Comparison of ENCODE assay signal across 26 cellular contexts in the genomic region with DNA sequence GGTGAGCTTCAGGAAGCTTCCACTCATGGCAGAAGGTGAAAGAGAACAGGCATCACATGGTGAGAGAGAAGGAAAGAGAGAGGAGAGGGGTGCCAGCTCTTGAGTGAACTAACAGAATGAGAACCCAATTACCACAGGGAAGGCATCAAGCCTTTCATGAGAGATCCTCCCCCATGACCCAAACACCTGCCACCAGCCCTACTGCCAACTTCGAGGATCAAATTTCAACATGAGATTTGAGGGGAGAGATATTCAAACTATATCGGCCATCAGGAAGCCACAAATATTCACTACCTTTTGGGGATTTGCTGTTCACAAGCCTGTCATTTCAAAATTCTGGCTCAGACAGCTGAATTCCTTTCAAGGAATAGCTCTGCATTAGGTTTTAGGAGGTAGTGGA. TPM values are rescaled to one million over a fixed set of nuclear protein-coding genes. Genes with fewer than 3 reads are reported as not detected.
DNase-seq lines count a peak whose midpoint lies in the region; ATAC-seq and TF ChIP-seq lines count a peak whose summit lies in the region.
"Had no signal": no experiment of that assay in that cellular context is flagged by ENCODE, and none has a peak within 500 bp of the region (broad histone marks: within the 10 kb centered on the region; RNA-seq: fewer than 3 reads in every experiment).

No MANE protein-coding gene starts in this region.

- peak overlapping the region; percentile 81 for H3K4me2 ChIP-seq in KMS-11

- TF ChIP-seq CTCF in KMS-11 (conservative IDR thresholded peaks at IDR 0.05; ENCODE audit: low read depth, low read length) (no peak), left lung (IDR thresholded peaks at IDR 0.05) (no peak)

- no peak overlapping the region for H2AFZ ChIP-seq in KMS-11 (ENCODE audit: low read depth)

- peak; percentile 4 for DNase-seq in DMS79 treated with DMSO at 0.1 percent for 48 hours (lab: John Stamatoyannopoulos, UW)
- DNase-seq in DMS79 (lab: John Stamatoyannopoulos, UW) = no peak
- peak; percentile 7 to 76 for DNase-seq in NCI-H526 (lab: John Stamatoyannopoulos, UW)
- DNase-seq in iris pigment epithelial cell (ENCODE audit: low read depth) = peak; percentile 45
- no peak for DNase-seq in NAMALWA (ENCODE audit: low spot score)
- DNase-seq in left lung = no peak
- DNase-seq: 8988T; activated CD4-positive, alpha-beta memory T cell treated with anti-CD3 and anti-CD28 coated beads, Interleukin-2, amount 10 ng/mL, durations not matched to agents 7 days and 5 days; activated CD4-positive, CD25-positive, alpha-beta regulatory T cell; activated naive CD4-positive, alpha-beta T cell treated with anti-CD3 and anti-CD28 coated beads for 36 hours; activated T-cell treated with anti-CD3 and anti-CD28 coated beads, Interleukin-2, amount 50 U/mL, for 1 hour; aorta; BE2C; cerebellar nuclear complex; effector CD4-positive, alpha-beta T cell; left cardiac atrium; NCI-H1436 treated with DMSO at 0.1 percent for 48 hours; NCI-H524 treated with DMSO at 0.1 percent for 48 hours; stimulated activated CD4-positive, alpha-beta T cell treated with anti-CD3 and anti-CD28 coated beads, Interleukin-2, amount 100 ng/mL, for 48 hours; transverse colon had no signal

- intact Hi-C loops in left lung (cut with DNase I) = no loop called here

- H3K4me3 ChIP-seq in KMS-11 (IDR thresholded peaks at IDR 0.05; ENCODE audit: insufficient read depth, low read depth, low read length) (no peak overlapping the region), left lung (no peak overlapping the region)
- H3K4me3 ChIP-seq: gastroesophageal sphincter, skin epidermis, transverse colon had no signal

- H3K27me3 ChIP-seq in KMS-11 (ENCODE audit: insufficient read depth, low read depth) = no peaks in the 10 kb centered on the region
- H3K27me3 ChIP-seq in left lung = no peaks in the 10 kb centered on the region
- H3K27me3 ChIP-seq: BE2C, gastroesophageal sphincter had no signal

- H3K36me3 ChIP-seq in KMS-11 (ENCODE audit: insufficient read depth) (no peaks in the 10 kb centered on the region), left lung (no peaks in the 10 kb centered on the region)
- H3K36me3 ChIP-seq: BE2C, gastroesophageal sphincter, transverse colon had no signal

- ATAC-seq in GM19463 (IDR thresholded peaks at IDR 0.05; ENCODE audit: unreplicated experiment) = no peak
- no peak for ATAC-seq in left lung
- ATAC-seq: gastroesophageal sphincter, HCT116, left cardiac atrium had no signal

- no peaks in the 10 kb centered on the region for H3K9me3 ChIP-seq in left lung
- H3K9me3 ChIP-seq: BE2C, gastroesophageal sphincter, transverse colon had no signal

- no peaks in the 10 kb centered on the region for H4K20me1 ChIP-seq in KMS-11 (ENCODE audit: insufficient read depth)

- H3K79me2 ChIP-seq in KMS-11 (ENCODE audit: insufficient read depth, low read depth) = no peaks in the 10 kb centered on the region

- H3K4me1 ChIP-seq in KMS-11 (ENCODE audit: low read depth, poor library complexity, severe bottlenecking) = peaks cover 81% of the 10 kb centered on the region
- no peaks in the 10 kb centered on the region for H3K4me1 ChIP-seq in left lung
- H3K4me1 ChIP-seq: BE2C, gastroesophageal sphincter, transverse colon had no signal

- H3K9ac ChIP-seq in KMS-11 = no peak overlapping the region

- peak overlapping the region; percentile 21; the same call in 1 of the 2 replicates for H3K27ac ChIP-seq in KMS-11
- no peak overlapping the region for H3K27ac ChIP-seq in left lung
- H3K27ac ChIP-seq: gastroesophageal sphincter, HL-60, skin epidermis, transverse colon had no signal

RNA-seq across cellular contexts. Expression of a gene that starts 39.9 kb away (rescaled TPM):
- total RNA-seq in left lung = 10 to 100 TPM; 24.2 to 26.2 TPM

Comparison
In these comparisons a context has a peak if more than half of its experiments do, and no peak if none do; other contexts are left out.
1. DNase-seq: peak in DMS79 treated with DMSO at 0.1 percent for 48 hours (single experiment), NCI-H526 (2 of 2) and iris pigment epithelial cell (single experiment); none in DMS79 (single experiment), NAMALWA (single experiment) and left lung (0 of 2).